In the genomic region with DNA sequence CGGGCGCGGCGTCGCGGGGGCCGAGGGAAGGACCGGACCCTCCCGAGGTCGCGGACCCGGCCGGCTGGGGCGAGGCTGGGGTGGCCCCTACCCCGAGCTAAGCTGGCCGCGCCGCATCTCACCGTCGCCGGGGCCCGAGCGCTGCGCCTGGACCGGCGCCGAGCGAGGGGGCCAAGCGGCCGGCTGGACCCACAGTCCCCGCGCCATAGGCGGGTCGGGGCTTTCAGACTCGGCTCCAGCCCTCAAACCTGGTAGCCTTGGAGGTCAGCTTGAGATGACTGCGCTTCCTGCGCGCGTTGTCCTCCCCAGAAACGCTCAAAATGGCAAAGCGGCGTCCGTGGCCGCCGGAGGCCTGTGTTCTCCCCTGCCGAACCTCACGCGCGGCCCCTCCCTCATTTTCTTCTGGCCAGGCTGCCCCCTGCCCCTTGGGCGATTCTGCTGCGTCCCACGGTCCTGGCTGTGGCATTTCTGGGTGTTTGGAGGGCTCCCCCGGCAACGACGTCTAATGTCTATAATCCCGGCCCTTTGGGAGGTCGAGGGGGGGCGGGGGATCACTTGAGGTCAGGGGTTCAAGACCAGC, we compare ENCODE assay signal across 8 cellular contexts. TPM values are rescaled to one million over a fixed set of nuclear protein-coding genes. Genes with fewer than 3 reads are reported as not detected.
DNase-seq lines count a peak whose midpoint lies in the region; FAIRE-seq and TF ChIP-seq lines count a peak whose summit lies in the region.

No MANE protein-coding gene starts in this region.

- no peaks in the 10 kb centered on the region for H3K9me2 ChIP-seq in Loucy (replicated peaks; ENCODE audit: low read depth, low read length)

- H2AFZ ChIP-seq in Loucy (ENCODE audit: low read length) (peak overlapping the region; percentile 98; the same call in 1 of the 2 replicates), neuron (ENCODE audit: low read depth, low read length) (peak overlapping the region; percentile 23)

- H3K4me1 ChIP-seq in Loucy (ENCODE audit: insufficient read depth, low read length, poor library complexity, severe bottlenecking) (peaks cover 26% of the 10 kb centered on the region), ectodermal cell (ENCODE audit: control insufficient read depth, insufficient read depth, low read length) (peaks cover 8% of the 10 kb centered on the region), neuron (ENCODE audit: insufficient read depth, low read length) (peaks cover 12% of the 10 kb centered on the region)

- peak overlapping the region; percentile 93 for H3K27ac ChIP-seq in 22Rv1
- H3K27ac ChIP-seq in ectodermal cell (ENCODE audit: insufficient read depth, low read depth, low read length, poor library complexity, severe bottlenecking): no peak overlapping the region

- TF ChIP-seq POLR2A in erythroblast (IDR thresholded peaks at IDR 0.05; ENCODE audit: low read length): no peak

- DNase-seq in GM19239 (ENCODE audit: insufficient read length, low spot score): peak; percentile 7
- no peak for DNase-seq in erythroblast (lab: John Stamatoyannopoulos, UW)
- DNase-seq in OCI-M1 (lab: John Stamatoyannopoulos, UW): no peak
- no peak for DNase-seq in activated CD4-positive, alpha-beta T cell treated with anti-CD3 and anti-CD28 coated beads, Interleukin-2, amount 50 U/mL, for 4 hours

- no peak for FAIRE-seq in GM19239 (lab: Jason Lieb, UNC)

- 6% methylated on average over 58 of the region's 58 CpGs for WGBS in ectodermal cell, 2 experiments

- peaks cover 28% of the 10 kb centered on the region for H3K79me2 ChIP-seq in Loucy (ENCODE audit: insufficient read depth, low read length)

- no peaks in the 10 kb centered on the region for H3K27me3 ChIP-seq in Loucy (ENCODE audit: insufficient read depth, low read length, poor library complexity, severe bottlenecking)
- peaks cover 50% of the 10 kb centered on the region for H3K27me3 ChIP-seq in ectodermal cell (ENCODE audit: control insufficient read depth, insufficient read depth, low read length, poor library complexity, severe bottlenecking)
- no peaks in the 10 kb centered on the region for H3K27me3 ChIP-seq in neuron (ENCODE audit: insufficient read depth, low read length)

- H3K9ac ChIP-seq in Loucy (ENCODE audit: low read depth, low read length, poor library complexity, severe bottlenecking): peak overlapping the region; percentile 95

- no peaks in the 10 kb centered on the region for H4K20me1 ChIP-seq in Loucy (ENCODE audit: insufficient read depth, low read length, poor library complexity, severe bottlenecking)

- H3F3A ChIP-seq in Loucy (ENCODE audit: low read depth): peaks cover 11% of the 10 kb centered on the region

- no peaks in the 10 kb centered on the region for H3K9me3 ChIP-seq in Loucy (ENCODE audit: insufficient read depth, low read depth, low read length)
- no peaks in the 10 kb centered on the region for H3K9me3 ChIP-seq in ectodermal cell (ENCODE audit: control insufficient read depth, low read length)
- H3K9me3 ChIP-seq in neuron (ENCODE audit: low read length): no peaks in the 10 kb centered on the region

- H3K4me3 ChIP-seq in Loucy (ENCODE audit: low read length, poor library complexity, severe bottlenecking) (peak overlapping the region; percentile 85), ectodermal cell (ENCODE audit: insufficient read depth, low read depth, low read length) (peak overlapping the region; percentile 91), neuron (ENCODE audit: low read length) (peak overlapping the region; percentile 86)

- no peak for TF ChIP-seq CTCF in 22Rv1 (IDR thresholded peaks at IDR 0.05)
- no peak for TF ChIP-seq CTCF in Loucy (conservative IDR thresholded peaks at IDR 0.05; ENCODE audit: low read length)

- peak overlapping the region; percentile 100 for H3K4me2 ChIP-seq in Loucy (ENCODE audit: low read depth, low read length, poor library complexity, severe bottlenecking)

- H3K36me3 ChIP-seq in Loucy (ENCODE audit: insufficient read depth, low read length): no peaks in the 10 kb centered on the region
- H3K36me3 ChIP-seq in ectodermal cell (ENCODE audit: control insufficient read depth, insufficient read depth, low read length): no peaks in the 10 kb centered on the region
- no peaks in the 10 kb centered on the region for H3K36me3 ChIP-seq in neuron (ENCODE audit: insufficient read depth, low read length)

RNA-seq across cellular contexts. Expression of gene GRIN1, which starts 8.7 kb away (rescaled TPM):
- polyA plus RNA-seq in ectodermal cell (2013, experiment 1 of 4): not detected
- polyA plus RNA-seq in ectodermal cell (2013, experiment 2 of 4): not detected
- polyA plus RNA-seq in ectodermal cell (2013, experiment 3 of 4): not detected
- polyA plus RNA-seq in ectodermal cell (2013, experiment 4 of 4): 0.61 TPM

RNA-seq across cellular contexts. Expression of gene DPP7, which starts 15.7 kb away (rescaled TPM):
- 28.1 TPM for polyA plus RNA-seq in ectodermal cell (2013, experiment 1 of 4)
- 27.5 TPM for polyA plus RNA-seq in ectodermal cell (2013, experiment 2 of 4)
- polyA plus RNA-seq in ectodermal cell (2013, experiment 3 of 4): 22.0 TPM
- 24.2 TPM for polyA plus RNA-seq in ectodermal cell (2013, experiment 4 of 4)

RNA-seq across cellular contexts. Expression of gene LRRC26, which starts 39.6 kb away (rescaled TPM):
- polyA plus RNA-seq in ectodermal cell (2013, experiment 1 of 4): not detected
- polyA plus RNA-seq in ectodermal cell (2013, experiment 2 of 4): not detected
- not detected for polyA plus RNA-seq in ectodermal cell (2013, experiment 3 of 4)
- polyA plus RNA-seq in ectodermal cell (2013, experiment 4 of 4): 0.57 TPM

RNA-seq across cellular contexts. Expression of gene TMEM210, which starts 41.6 kb away (rescaled TPM):
- not detected for polyA plus RNA-seq in ectodermal cell (2013, experiment 1 of 4)
- polyA plus RNA-seq in ectodermal cell (2013, experiment 2 of 4): not detected
- not detected for polyA plus RNA-seq in ectodermal cell (2013, experiment 3 of 4)
- not detected for polyA plus RNA-seq in ectodermal cell (2013, experiment 4 of 4)

RNA-seq across cellular contexts. Expression of gene MAN1B1, which starts 43.5 kb away (rescaled TPM):
- 50.1 TPM for polyA plus RNA-seq in ectodermal cell (2013, experiment 1 of 4)
- polyA plus RNA-seq in ectodermal cell (2013, experiment 2 of 4): 47.3 TPM
- 39.0 TPM for polyA plus RNA-seq in ectodermal cell (2013, experiment 3 of 4)
- polyA plus RNA-seq in ectodermal cell (2013, experiment 4 of 4): 42.2 TPM
